In genomic region chr13:21871919-21872318, GRCh38 we compare ENCODE assay signal across 1 cellular context.
TF ChIP-seq lines count a peak whose summit lies in the region.

No MANE protein-coding gene starts in this region.

TF ChIP-seq in H1, 55 proteins besides CTCF, POLR2A, EP300 and RAD21:
- TF ChIP-seq CTBP2 (IDR thresholded peaks at IDR 0.05; ENCODE audit: borderline replicate concordance, insufficient read depth, insufficient read length, low read length) = no peak
- TF ChIP-seq ATF3 (IDR thresholded peaks at IDR 0.05; ENCODE audit: insufficient read depth, low read depth, low read length) = no peak
